9 cellular contexts compared by ENCODE assay signal in the genomic region with DNA sequence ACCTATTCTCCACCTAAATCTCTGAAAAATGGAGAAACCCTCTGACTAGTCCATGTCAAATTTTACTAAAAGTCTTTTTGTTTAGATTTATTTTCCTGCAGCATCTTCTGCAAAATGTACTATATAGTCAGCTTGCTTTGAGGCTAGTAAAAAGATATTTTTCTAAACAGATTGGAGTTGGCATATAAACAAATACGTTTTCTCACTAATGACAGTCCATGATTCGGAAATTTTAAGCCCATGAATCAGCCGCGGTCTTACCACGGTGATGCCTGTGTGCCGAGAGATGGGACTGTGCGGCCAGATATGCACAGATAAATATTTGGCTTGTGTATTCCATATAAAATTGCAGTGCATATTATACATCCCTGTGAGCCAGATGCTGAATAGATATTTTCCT. TPM values are rescaled to one million over a fixed set of nuclear protein-coding genes. Genes with fewer than 3 reads are reported as not detected.
A peak's percentile ranks its signal among the peaks of the same experiment; 100 is the strongest.
DNase-seq lines count a peak whose midpoint lies in the region; ATAC-seq and TF ChIP-seq lines count a peak whose summit lies in the region.
"Had no signal": no experiment of that assay in that cellular context is flagged by ENCODE, and none has a peak within 500 bp of the region (broad histone marks: within the 10 kb centered on the region; RNA-seq: fewer than 3 reads in every experiment).

No MANE protein-coding gene starts in this region.

- H3K4me1 ChIP-seq in breast epithelium = no peaks in the 10 kb centered on the region

- ATAC-seq in stimulated activated memory B cell treated with anti-CD40 and anti-IgM and Interleukin-4, amounts not matched to agents 10 μg/mL and 1 μg/mL and 100 μg/mL, for 72 hours = no peak
- ATAC-seq: activated CD4-positive, CD25-positive, alpha-beta regulatory T cell treated with anti-CD3 and anti-CD28 coated beads, Interleukin-2, amount 50 U/mL, for 24 hours had no signal

- H3K27me3 ChIP-seq in breast epithelium = peaks cover 0 to 8% of the 10 kb centered on the region in 2 donors

- DNase-seq in AG08396 (ENCODE audit: low spot score) (peak; percentile 77), HT-29 (ENCODE audit: low spot score) (peak; percentile 65), breast epithelium (ENCODE audit: low spot score in 2 of 2) (no peak), myocyte (ENCODE audit: low read depth) (peak; percentile 16), substantia nigra (lab: John Stamatoyannopoulos, UW) (no peak), NCI-H1417 treated with DMSO at 0.1 percent for 48 hours (lab: John Stamatoyannopoulos, UW) (no peak)
- DNase-seq in activated CD8-positive, alpha-beta memory T cell treated with anti-CD3 and anti-CD28 coated beads for 24 hours = no peak

- H3K4me1 Mint-ChIP-seq in stimulated activated memory B cell treated with anti-CD40 and anti-IgM and Interleukin-4, amounts not matched to agents 10 μg/mL and 1 μg/mL and 100 μg/mL, for 72 hours = peaks cover 24% of the 10 kb centered on the region

- H3K27me3 Mint-ChIP-seq in stimulated activated memory B cell treated with anti-CD40 and anti-IgM and Interleukin-4, amounts not matched to agents 10 μg/mL and 1 μg/mL and 100 μg/mL, for 72 hours = peaks cover 53% of the 10 kb centered on the region

- no peaks in the 10 kb centered on the region for H3K9me3 Mint-ChIP-seq in stimulated activated memory B cell treated with anti-CD40 and anti-IgM and Interleukin-4, amounts not matched to agents 10 μg/mL and 1 μg/mL and 100 μg/mL, for 72 hours

- no peak for TF ChIP-seq CTCF in breast epithelium (IDR thresholded peaks at IDR 0.05)

- H3K4me3 Mint-ChIP-seq in stimulated activated memory B cell treated with anti-CD40 and anti-IgM and Interleukin-4, amounts not matched to agents 10 μg/mL and 1 μg/mL and 100 μg/mL, for 72 hours = no peak overlapping the region

- no peaks in the 10 kb centered on the region for H3K36me3 ChIP-seq in breast epithelium

- peak overlapping the region; percentile 68 to 91 (median 72) for H3K4me3 ChIP-seq in breast epithelium

- H3K27ac Mint-ChIP-seq in stimulated activated memory B cell treated with anti-CD40 and anti-IgM and Interleukin-4, amounts not matched to agents 10 μg/mL and 1 μg/mL and 100 μg/mL, for 72 hours = no peak overlapping the region

- no peak for TF ChIP-seq POLR2A in breast epithelium (IDR thresholded peaks at IDR 0.05)

- intact Hi-C loops in breast epithelium (cut with DNase I; ENCODE audit: low total_unique reads) = loop anchor here (10.0 kb wide), 2 partner anchors 152 to 632 kb away; partner anchors contain the start of gene GMDS

- H3K27ac ChIP-seq in breast epithelium = no peak overlapping the region
- no peak overlapping the region for H3K27ac ChIP-seq in substantia nigra (ENCODE audit: low read depth, low read length, poor library complexity, severe bottlenecking)

- no peaks in the 10 kb centered on the region for H3K9me3 ChIP-seq in breast epithelium

- H3K36me3 Mint-ChIP-seq in stimulated activated memory B cell treated with anti-CD40 and anti-IgM and Interleukin-4, amounts not matched to agents 10 μg/mL and 1 μg/mL and 100 μg/mL, for 72 hours = no peaks in the 10 kb centered on the region

RNA-seq across cellular contexts. Expression of gene FOXC1, which starts 3.2 kb away (rescaled TPM):
- 12.5 and 13.9 TPM in 2 replicates for total RNA-seq in HT-29 (2014; rRNA removed; shearing (Covaris generic))
- total RNA-seq in breast epithelium (10 to 100 TPM in 1 of 3 donors, 1 to 10 TPM in 2; 3.7 to 13.2 (median 7.5) TPM), myocyte (3.6 and 5.0 TPM in 2 replicates)
- polyA plus RNA-seq in myocyte (2012) = 1.9 TPM

Comparison
In these comparisons a context has a peak if more than half of its experiments do, and no peak if none do; other contexts are left out.
1. DNase-seq: peak in AG08396 (single experiment), HT-29 (single experiment) and myocyte (single experiment); none in breast epithelium (0 of 2), substantia nigra (0 of 49), activated CD8-positive, alpha-beta memory T cell treated with anti-CD3 and anti-CD28 coated beads for 24 hours (single experiment) and NCI-H1417 treated with DMSO at 0.1 percent for 48 hours (single experiment).